8 cellular contexts compared by ENCODE assay signal in the genomic region with DNA sequence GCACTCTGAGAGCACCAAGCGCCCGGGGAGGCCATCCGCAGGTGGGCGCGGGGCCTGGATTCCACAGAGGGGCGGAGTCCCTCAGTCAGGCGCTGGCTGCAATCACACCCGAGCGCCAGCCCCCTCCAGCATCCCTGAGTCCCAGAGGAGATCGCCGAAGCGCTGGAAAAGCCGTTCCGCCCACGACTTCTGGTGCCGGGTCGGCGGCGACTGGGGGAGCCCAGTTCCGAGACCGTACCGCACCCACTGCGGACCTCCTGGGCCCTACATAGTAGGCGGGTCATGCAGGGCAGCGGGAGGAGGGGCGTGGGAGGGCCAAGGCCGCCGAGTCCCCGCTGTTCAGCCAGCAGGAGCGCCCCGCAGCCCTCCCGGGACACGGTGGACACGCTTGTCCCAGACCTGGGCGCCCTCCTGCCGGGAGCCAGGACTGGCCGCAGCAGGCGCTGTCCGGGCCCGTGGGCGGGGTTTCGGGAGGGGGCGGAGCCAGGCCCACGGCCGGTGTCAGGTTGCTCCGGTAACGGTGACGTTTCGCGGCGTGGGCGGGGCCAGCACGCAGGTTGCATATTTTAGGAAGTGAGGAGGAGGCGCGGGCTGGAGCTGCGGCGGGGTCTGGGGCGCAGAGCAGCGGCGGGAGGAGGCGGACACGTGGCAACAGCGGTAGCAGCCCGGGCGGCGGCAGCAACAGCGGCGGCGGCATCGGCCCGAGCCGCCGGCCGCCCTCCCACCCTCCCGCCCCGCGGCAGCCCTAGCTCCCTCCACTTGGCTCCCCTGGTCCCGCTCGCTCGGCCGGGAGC. TPM values are rescaled to one million over a fixed set of nuclear protein-coding genes. Genes with fewer than 3 reads are reported as not detected.
DNase-seq lines count a peak whose midpoint lies in the region; ATAC-seq, FAIRE-seq and TF ChIP-seq lines count a peak whose summit lies in the region.

ATP1A1 (plus strand) TSS at position 594 of the 794 bp plus-strand sequence. CDS start 268 bp downstream, outside the sequence.

- peak; percentile 93 for DNase-seq in EL
- DNase-seq in H54 (ENCODE audit: insufficient read length, low spot score), result peak; percentile 81
- peak; percentile 74 for DNase-seq in LNCaP clone FGC (ENCODE audit: low read depth)
- DNase-seq in RPMI8226, result peak; percentile 94
- peak; percentile 95 to 97 for DNase-seq in activated T-helper 1 cell treated with anti-CD3 and anti-CD28 coated beads, Interleukin-2, amount 50 U/mL, for 16 hours (ENCODE audit: low read depth in 1 of 2, low spot score in 1 of 2)
- DNase-seq in fibroblast of gingiva (ENCODE audit: low read depth), result peak; percentile 85
- peak; percentile 94 to 99 (median 96) for DNase-seq in naive thymus-derived CD4-positive, alpha-beta T cell

- no peaks in the 10 kb centered on the region for H3K9me3 ChIP-seq in naive thymus-derived CD4-positive, alpha-beta T cell (ENCODE audit: control insufficient read depth in 2 of 3, low read length in 3 of 3)

- TF ChIP-seq POLR2A in H54 (IDR thresholded peaks at IDR 0.05; ENCODE audit: low read depth, low read length), result peak; percentile 91

- H3K36me3 ChIP-seq in naive thymus-derived CD4-positive, alpha-beta T cell (ENCODE audit: control insufficient read depth in 2 of 3, insufficient read depth in 3 of 3, low read length in 3 of 3), result peaks cover 0 to 8% (median 0%) of the 10 kb centered on the region in 3 experiments

- POLR2A ChIA-PET in naive thymus-derived CD4-positive, alpha-beta T cell (lab: Charles Lee), result interaction anchor here (0.6 to 9.3 kb wide), 14 partner anchors 9 to 141 kb away, joined by 3 to 103 read pairs (median 4); no protein-coding TSS in a partner anchor

- peaks cover 0 to 8% (median 4%) of the 10 kb centered on the region in 5 donors for H3K36me3 Mint-ChIP-seq in naive thymus-derived CD4-positive, alpha-beta T cell
- H3K36me3 Mint-ChIP-seq in stimulated activated memory B cell treated with anti-CD40 and anti-IgM and Interleukin-4, amounts not matched to agents 10 μg/mL and 1 μg/mL and 100 μg/mL, for 72 hours, result no peaks in the 10 kb centered on the region

- peak within 1 kb of the TSS; percentile 73 for H3K4me3 ChIP-seq in LNCaP clone FGC (ENCODE audit: low read depth, low read length)
- H3K4me3 ChIP-seq in naive thymus-derived CD4-positive, alpha-beta T cell (ENCODE audit: low read length), result peak within 1 kb of the TSS; percentile 94

- peaks cover 18 to 20% of the 10 kb centered on the region in 2 donors for H3K4me1 ChIP-seq in naive thymus-derived CD4-positive, alpha-beta T cell (ENCODE audit: control insufficient read depth in 2 of 2, insufficient read depth in 2 of 2, low read length in 2 of 2)

- CTCF ChIA-PET in naive thymus-derived CD4-positive, alpha-beta T cell (lab: Charles Lee), result interaction anchor here (1.1 kb wide), 1 partner anchor 140 kb away, joined by 3 read pairs; no protein-coding TSS in a partner anchor

- H3K27ac Mint-ChIP-seq in naive thymus-derived CD4-positive, alpha-beta T cell, result peak within 1 kb of the TSS; percentile 89 to 98 (median 96)
- H3K27ac Mint-ChIP-seq in stimulated activated memory B cell treated with anti-CD40 and anti-IgM and Interleukin-4, amounts not matched to agents 10 μg/mL and 1 μg/mL and 100 μg/mL, for 72 hours, result peak within 1 kb of the TSS; percentile 82

- no peak for TF ChIP-seq CTCF in LNCaP clone FGC (IDR thresholded peaks at IDR 0.05; ENCODE audit: control insufficient read depth, extremely low read depth, insufficient read depth)

- H3K27me3 Mint-ChIP-seq in naive thymus-derived CD4-positive, alpha-beta T cell, result peaks cover 0 to 29% (median 0%) of the 10 kb centered on the region in 5 donors
- H3K27me3 Mint-ChIP-seq in stimulated activated memory B cell treated with anti-CD40 and anti-IgM and Interleukin-4, amounts not matched to agents 10 μg/mL and 1 μg/mL and 100 μg/mL, for 72 hours, result peaks cover under 1% of the 10 kb centered on the region

- H3K9me3 Mint-ChIP-seq in naive thymus-derived CD4-positive, alpha-beta T cell, result no peaks in the 10 kb centered on the region
- H3K9me3 Mint-ChIP-seq in stimulated activated memory B cell treated with anti-CD40 and anti-IgM and Interleukin-4, amounts not matched to agents 10 μg/mL and 1 μg/mL and 100 μg/mL, for 72 hours, result no peaks in the 10 kb centered on the region

- peak within 1 kb of the TSS; percentile 91 to 99 (median 98) for H3K4me3 Mint-ChIP-seq in naive thymus-derived CD4-positive, alpha-beta T cell
- H3K4me3 Mint-ChIP-seq in stimulated activated memory B cell treated with anti-CD40 and anti-IgM and Interleukin-4, amounts not matched to agents 10 μg/mL and 1 μg/mL and 100 μg/mL, for 72 hours, result peak within 1 kb of the TSS; percentile 96

- H3K4me1 Mint-ChIP-seq in naive thymus-derived CD4-positive, alpha-beta T cell, result peaks cover 15 to 54% (median 36%) of the 10 kb centered on the region in 7 donors
- H3K4me1 Mint-ChIP-seq in stimulated activated memory B cell treated with anti-CD40 and anti-IgM and Interleukin-4, amounts not matched to agents 10 μg/mL and 1 μg/mL and 100 μg/mL, for 72 hours, result peaks cover 38% of the 10 kb centered on the region

- peak within 1 kb of the TSS; percentile 98 for H3K27ac ChIP-seq in naive thymus-derived CD4-positive, alpha-beta T cell (ENCODE audit: low read depth, low read length)

- peak; percentile 89 for ATAC-seq in naive thymus-derived CD4-positive, alpha-beta T cell
- peak; percentile 91 for ATAC-seq in stimulated activated memory B cell treated with anti-CD40 and anti-IgM and Interleukin-4, amounts not matched to agents 10 μg/mL and 1 μg/mL and 100 μg/mL, for 72 hours

- no peaks in the 10 kb centered on the region for H3K27me3 ChIP-seq in naive thymus-derived CD4-positive, alpha-beta T cell (ENCODE audit: control insufficient read depth in 2 of 2, insufficient read depth in 2 of 2, low read length in 2 of 2)

- intact Hi-C loops in naive thymus-derived CD4-positive, alpha-beta T cell (cut with micrococcal nuclease), result loop anchor here (1.0 to 10.0 kb wide), 12 partner anchors 13 to 1234 kb away; partner anchors contain the start of genes CD101 (in 1 of the 2), CD58 (in 1 of the 2), MAN1A2 (in 1 of the 2) and TENT5C (in 1 of the 2)

- no peak for FAIRE-seq in H54 (lab: Jason Lieb, UNC)

RNA-seq across cellular contexts. Expression of gene ATP1A1, which starts in this region (rescaled TPM):
- total RNA-seq in naive thymus-derived CD4-positive, alpha-beta T cell, result 100 to 1,000 TPM; 228 to 315 (median 287) TPM
- 10 to 100 TPM; 75.0 to 86.0 TPM for polyA plus RNA-seq in naive thymus-derived CD4-positive, alpha-beta T cell

Comparison
In these comparisons a context has a peak if more than half of its experiments do, and no peak if none do; other contexts are left out.
1. Peak in every context shown above with its lines: DNase-seq, ATAC-seq, H3K4me3 ChIP-seq and H3K27ac ChIP-seq.